In genomic region chr20:37856034-37856433, GRCh38 we compare ENCODE assay signal across 7 cellular contexts. TPM values are rescaled to one million over a fixed set of nuclear protein-coding genes. Genes with fewer than 3 reads are reported as not detected.
"Had no signal": no experiment of that assay in that cellular context is flagged by ENCODE, and none has a peak within 500 bp of the region (broad histone marks: within the 10 kb centered on the region; RNA-seq: fewer than 3 reads in every experiment).

No MANE protein-coding gene starts in this region.

RNA-seq across cellular contexts. Expression of gene VSTM2L, which starts 46.9 kb away (rescaled TPM):
- total RNA-seq: activated CD4-positive, alpha-beta memory T cell treated with anti-CD3 and anti-CD28 coated beads for 36 hours; activated CD8-positive, alpha-beta memory T cell treated with anti-CD3 and anti-CD28 coated beads for 36 hours; activated CD8-positive, alpha-beta T cell treated with anti-CD3 and anti-CD28 coated beads for 36 hours; activated naive CD8-positive, alpha-beta T cell treated with anti-CD3 and anti-CD28 coated beads for 36 hours; T-cell; T-helper 17 cell; T-helper 2 cell treated with Interferon-gamma antibody and Interleukin-4, amounts not matched to agents 100 ng/mL and 5 ng/mL, for 36 hours had no signal
